Comparison of ENCODE assay signal across 9 cellular contexts in the genomic region with DNA sequence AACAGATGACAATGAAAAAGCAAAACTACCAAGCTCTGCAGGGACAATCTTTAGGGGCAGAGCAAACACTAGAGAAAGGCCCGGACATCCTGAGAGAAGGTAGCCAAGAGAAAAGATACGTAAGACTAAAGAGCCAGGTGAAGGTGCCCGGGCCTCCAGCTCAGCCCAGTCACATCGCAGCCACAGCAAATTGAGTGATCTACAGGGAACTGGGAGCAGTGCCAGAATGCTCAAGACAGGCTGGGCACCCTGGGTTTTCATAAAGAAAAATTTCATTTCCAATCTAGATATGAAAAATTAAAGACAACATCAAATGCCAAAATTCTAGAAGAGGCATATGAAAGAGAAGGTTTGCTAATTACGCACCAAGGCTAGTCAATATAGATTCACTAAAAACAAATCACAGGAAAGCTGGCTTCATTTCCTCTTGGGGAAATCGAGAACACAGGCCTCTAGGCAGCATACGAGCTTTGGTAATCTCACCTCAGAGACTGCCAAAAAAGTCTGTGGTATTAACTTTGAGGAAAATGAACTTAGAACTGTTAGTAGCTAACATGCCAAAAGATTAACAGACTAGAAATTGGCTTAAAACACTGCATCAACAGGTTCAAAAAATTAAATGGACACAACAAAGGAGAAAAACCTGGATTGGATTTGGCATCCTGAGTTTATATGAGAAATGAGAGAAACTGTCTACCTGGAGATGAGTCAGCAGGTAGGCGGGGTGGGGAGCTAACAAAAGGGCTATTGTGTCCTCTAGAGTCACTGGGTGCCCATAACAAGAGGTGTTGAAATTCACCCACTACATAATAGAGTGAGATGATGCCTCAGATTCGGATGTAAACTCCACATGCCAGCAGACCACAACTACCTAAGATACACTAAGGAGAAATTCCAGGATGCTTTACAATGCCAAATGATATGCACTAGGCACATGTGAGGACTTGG. TPM values are rescaled to one million over a fixed set of nuclear protein-coding genes. Genes with fewer than 3 reads are reported as not detected.
A peak's percentile ranks its signal among the peaks of the same experiment; 100 is the strongest.
DNase-seq lines count a peak whose midpoint lies in the region; ATAC-seq, FAIRE-seq and TF ChIP-seq lines count a peak whose summit lies in the region.
"Had no signal": no experiment of that assay in that cellular context is flagged by ENCODE, and none has a peak within 500 bp of the region (broad histone marks: within the 10 kb centered on the region; RNA-seq: fewer than 3 reads in every experiment).

No MANE protein-coding gene starts in this region.

- no peaks in the 10 kb centered on the region for H3K9me3 ChIP-seq in upper lobe of right lung

- no peak for TF ChIP-seq CTCF in natural killer cell (IDR thresholded peaks at IDR 0.05)
- TF ChIP-seq CTCF in upper lobe of right lung (IDR thresholded peaks at IDR 0.05) = no peak

- no peak for ATAC-seq in natural killer cell
- no peak for ATAC-seq in natural killer cell treated with Interleukin-12 subunit alpha and Interleukin-12 subunit beta and Interleukin-15 and Interleukin-18, amount 100 ng/mL, for 72 hours
- ATAC-seq in upper lobe of right lung = peak; percentile 44
- no peak for ATAC-seq in GM18858 (IDR thresholded peaks at IDR 0.05; ENCODE audit: unreplicated experiment)

- H3K4me3 Mint-ChIP-seq in natural killer cell = no peak overlapping the region
- H3K4me3 Mint-ChIP-seq in natural killer cell treated with Interleukin-12 subunit alpha and Interleukin-12 subunit beta and Interleukin-15 and Interleukin-18, amount 100 ng/mL, for 72 hours = no peak overlapping the region
- H3K4me3 Mint-ChIP-seq in activated T-helper 1 cell treated with anti-CD3 and anti-CD28 coated beads, Interleukin-12 subunit alpha, Interleukin-12 subunit beta, Interleukin-2, Interleukin-4 antibody, amounts not matched to agents 30 ng/mL and 10 ng/mL and 1 ng/mL, durations not matched to agents 14 hours and 24 hours and 36 hours = no peak overlapping the region
- H3K4me3 Mint-ChIP-seq: activated naive CD8-positive, alpha-beta T cell treated with anti-CD3 and anti-CD28 coated beads, Interleukin-2, amount 10 ng/mL, durations not matched to agents 7 days and 5 days had no signal

- no peaks in the 10 kb centered on the region for H3K27me3 ChIP-seq in upper lobe of right lung

- H3K27ac ChIP-seq in upper lobe of right lung = no peak overlapping the region

- FAIRE-seq in islet of Langerhans (lab: Jason Lieb, UNC) = peak; percentile 27

- peak overlapping the region; percentile 45 to 53 for H3K27ac Mint-ChIP-seq in natural killer cell
- peak overlapping the region in 1 of 2 donors; percentile 4 for H3K27ac Mint-ChIP-seq in natural killer cell treated with Interleukin-12 subunit alpha and Interleukin-12 subunit beta and Interleukin-15 and Interleukin-18, amount 100 ng/mL, for 72 hours
- H3K27ac Mint-ChIP-seq in activated T-helper 1 cell treated with anti-CD3 and anti-CD28 coated beads, Interleukin-12 subunit alpha, Interleukin-12 subunit beta, Interleukin-2, Interleukin-4 antibody, amounts not matched to agents 30 ng/mL and 10 ng/mL and 1 ng/mL, durations not matched to agents 14 hours and 24 hours and 36 hours = peak overlapping the region; percentile 74
- H3K27ac Mint-ChIP-seq: activated naive CD8-positive, alpha-beta T cell treated with anti-CD3 and anti-CD28 coated beads, Interleukin-2, amount 10 ng/mL, durations not matched to agents 7 days and 5 days had no signal

- peaks cover 65% of the 10 kb centered on the region for H3K36me3 ChIP-seq in upper lobe of right lung

- intact Hi-C loops in natural killer cell (cut with micrococcal nuclease) = no loop called here
- intact Hi-C loops in activated T-helper 1 cell treated with anti-CD3 and anti-CD28 coated beads, Interleukin-12 subunit alpha, Interleukin-12 subunit beta, Interleukin-2, Interleukin-4 antibody, amounts not matched to agents 30 ng/mL and 10 ng/mL and 1 ng/mL, durations not matched to agents 14 hours and 24 hours and 36 hours (cut with micrococcal nuclease) = loop anchor here (2.0 kb wide), 1 partner anchor 15 kb away; no protein-coding TSS in a partner anchor
- intact Hi-C loops in upper lobe of right lung (cut with DNase I) = no loop called here

- H3K4me1 ChIP-seq in upper lobe of right lung = peaks cover 54% of the 10 kb centered on the region

- no peaks in the 10 kb centered on the region for H3K36me3 Mint-ChIP-seq in natural killer cell
- H3K36me3 Mint-ChIP-seq in natural killer cell treated with Interleukin-12 subunit alpha and Interleukin-12 subunit beta and Interleukin-15 and Interleukin-18, amount 100 ng/mL, for 72 hours = peaks cover 27% of the 10 kb centered on the region
- H3K36me3 Mint-ChIP-seq in activated T-helper 1 cell treated with anti-CD3 and anti-CD28 coated beads, Interleukin-12 subunit alpha, Interleukin-12 subunit beta, Interleukin-2, Interleukin-4 antibody, amounts not matched to agents 30 ng/mL and 10 ng/mL and 1 ng/mL, durations not matched to agents 14 hours and 24 hours and 36 hours (ENCODE audit: low read depth) = peaks cover 57% of the 10 kb centered on the region

- no peak overlapping the region for H3K4me3 ChIP-seq in upper lobe of right lung

- peaks cover 71 to 75% of the 10 kb centered on the region in 2 donors for H3K4me1 Mint-ChIP-seq in natural killer cell
- peaks cover 53 to 69% of the 10 kb centered on the region in 2 donors for H3K4me1 Mint-ChIP-seq in natural killer cell treated with Interleukin-12 subunit alpha and Interleukin-12 subunit beta and Interleukin-15 and Interleukin-18, amount 100 ng/mL, for 72 hours (ENCODE audit: low read depth in 2 of 2)
- H3K4me1 Mint-ChIP-seq in activated T-helper 1 cell treated with anti-CD3 and anti-CD28 coated beads, Interleukin-12 subunit alpha, Interleukin-12 subunit beta, Interleukin-2, Interleukin-4 antibody, amounts not matched to agents 30 ng/mL and 10 ng/mL and 1 ng/mL, durations not matched to agents 14 hours and 24 hours and 36 hours (ENCODE audit: low read depth) = peaks cover 70% of the 10 kb centered on the region

- H3K27me3 Mint-ChIP-seq in natural killer cell (ENCODE audit: low read depth in 2 of 2) = no peaks in the 10 kb centered on the region
- no peaks in the 10 kb centered on the region for H3K27me3 Mint-ChIP-seq in natural killer cell treated with Interleukin-12 subunit alpha and Interleukin-12 subunit beta and Interleukin-15 and Interleukin-18, amount 100 ng/mL, for 72 hours
- no peaks in the 10 kb centered on the region for H3K27me3 Mint-ChIP-seq in activated T-helper 1 cell treated with anti-CD3 and anti-CD28 coated beads, Interleukin-12 subunit alpha, Interleukin-12 subunit beta, Interleukin-2, Interleukin-4 antibody, amounts not matched to agents 30 ng/mL and 10 ng/mL and 1 ng/mL, durations not matched to agents 14 hours and 24 hours and 36 hours (ENCODE audit: insufficient read depth)
- H3K27me3 Mint-ChIP-seq: activated naive CD8-positive, alpha-beta T cell treated with anti-CD3 and anti-CD28 coated beads, Interleukin-2, amount 10 ng/mL, durations not matched to agents 7 days and 5 days had no signal

- no peak for DNase-seq in natural killer cell
- DNase-seq in natural killer cell treated with Interleukin-12 subunit alpha and Interleukin-12 subunit beta and Interleukin-15 and Interleukin-18, amount 100 ng/mL, for 72 hours (ENCODE audit: low spot score) = no peak
- no peak for DNase-seq in activated T-helper 1 cell treated with anti-CD3 and anti-CD28 coated beads, Interleukin-12 subunit alpha, Interleukin-12 subunit beta, Interleukin-2, Interleukin-4 antibody, amounts not matched to agents 30 ng/mL and 10 ng/mL and 1 ng/mL, durations not matched to agents 14 hours and 24 hours and 36 hours (ENCODE audit: low spot score)
- DNase-seq in upper lobe of right lung = no peak
- no peak for DNase-seq in NCI-H187 (lab: John Stamatoyannopoulos, UW)
- no peak for DNase-seq in NCI-H510A treated with DMSO at 0.1 percent for 48 hours (lab: John Stamatoyannopoulos, UW)
- DNase-seq: activated naive CD8-positive, alpha-beta T cell treated with anti-CD3 and anti-CD28 coated beads, Interleukin-2, amount 10 ng/mL, durations not matched to agents 7 days and 5 days had no signal

- H3K9me3 Mint-ChIP-seq in natural killer cell = no peaks in the 10 kb centered on the region
- H3K9me3 Mint-ChIP-seq in natural killer cell treated with Interleukin-12 subunit alpha and Interleukin-12 subunit beta and Interleukin-15 and Interleukin-18, amount 100 ng/mL, for 72 hours = no peaks in the 10 kb centered on the region
- no peaks in the 10 kb centered on the region for H3K9me3 Mint-ChIP-seq in activated T-helper 1 cell treated with anti-CD3 and anti-CD28 coated beads, Interleukin-12 subunit alpha, Interleukin-12 subunit beta, Interleukin-2, Interleukin-4 antibody, amounts not matched to agents 30 ng/mL and 10 ng/mL and 1 ng/mL, durations not matched to agents 14 hours and 24 hours and 36 hours
- H3K9me3 Mint-ChIP-seq: activated naive CD8-positive, alpha-beta T cell treated with anti-CD3 and anti-CD28 coated beads, Interleukin-2, amount 10 ng/mL, durations not matched to agents 7 days and 5 days had no signal

RNA-seq across cellular contexts. Expression of gene ANKRD10, which starts 6.6 kb away (rescaled TPM):
- total RNA-seq in natural killer cell (100 to 1,000 TPM; 173 to 221 (median 185) TPM), upper lobe of right lung (134 TPM)
- total RNA-seq in natural killer cell treated with Interleukin-12 subunit alpha and Interleukin-12 subunit beta and Interleukin-15 and Interleukin-18, amount 100 ng/mL, for 72 hours = 100 to 1,000 TPM in 1 of 2 donors, 10 to 100 TPM in 1; 95.5 to 137 TPM
- total RNA-seq in activated T-helper 1 cell treated with anti-CD3 and anti-CD28 coated beads, Interleukin-12 subunit alpha, Interleukin-12 subunit beta, Interleukin-2, Interleukin-4 antibody, amounts not matched to agents 30 ng/mL and 10 ng/mL and 1 ng/mL, durations not matched to agents 14 hours and 24 hours and 36 hours = 163 and 176 TPM in 2 replicates
